ENCODE assay signal across 23 cellular contexts in the genomic region with DNA sequence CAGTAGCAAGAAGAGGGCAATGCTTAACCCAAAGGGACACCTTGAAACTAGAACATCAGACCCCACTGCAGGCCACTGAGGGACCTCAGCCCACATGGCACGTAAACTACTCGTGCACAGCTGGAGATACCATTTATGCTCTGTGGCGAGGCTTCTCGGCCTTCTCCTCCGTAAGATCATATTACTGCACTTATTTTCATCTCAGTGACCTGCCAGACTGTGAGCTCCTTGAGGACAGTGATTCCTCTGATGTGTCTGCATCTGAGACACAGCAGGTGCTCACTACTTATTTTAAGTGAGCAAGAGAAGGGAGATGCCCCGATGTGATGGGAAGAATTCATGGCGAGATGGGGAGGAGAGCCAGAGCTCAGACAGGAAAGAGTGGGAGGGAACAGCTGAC.
"Had no signal": no experiment of that assay in that cellular context is flagged by ENCODE, and none has a peak within 500 bp of the region (broad histone marks: within the 10 kb centered on the region; RNA-seq: fewer than 3 reads in every experiment).

No MANE protein-coding gene starts in this region.

- H3K9me3 Mint-ChIP-seq: effector memory CD8-positive, alpha-beta T cell; memory B cell; natural killer cell; neural crest cell; stimulated activated memory B cell treated with anti-CD40 and anti-IgM and Interleukin-4, amounts not matched to agents 10 μg/mL and 1 μg/mL and 100 μg/mL, for 72 hours; stimulated activated naive CD8-positive, alpha-beta T cell treated with anti-CD3 and anti-CD28 coated beads, Interleukin-15, Interleukin-2, amounts not matched to agents 100 ng/mL and 50 ng/mL, for 24 hours had no signal

- H3K79me2 ChIP-seq: parathyroid adenoma had no signal

- H3K27ac Mint-ChIP-seq: memory B cell; natural killer cell; stimulated activated memory B cell treated with anti-CD40 and anti-IgM and Interleukin-4, amounts not matched to agents 10 μg/mL and 1 μg/mL and 100 μg/mL, for 72 hours; stimulated activated naive CD8-positive, alpha-beta T cell treated with anti-CD3 and anti-CD28 coated beads, Interleukin-15, Interleukin-2, amounts not matched to agents 100 ng/mL and 50 ng/mL, for 24 hours had no signal

- H3K36me3 Mint-ChIP-seq: memory B cell; natural killer cell; stimulated activated memory B cell treated with anti-CD40 and anti-IgM and Interleukin-4, amounts not matched to agents 10 μg/mL and 1 μg/mL and 100 μg/mL, for 72 hours had no signal

- H3K9ac ChIP-seq: parathyroid adenoma had no signal

- H3K27ac ChIP-seq: esophagus squamous epithelium, parathyroid adenoma, sigmoid colon, skin epidermis, spleen, thoracic aorta, tibial nerve, upper lobe of left lung had no signal

- ATAC-seq: effector memory CD8-positive, alpha-beta T cell; left lobe of liver; natural killer cell; right cardiac atrium; stimulated activated memory B cell treated with anti-CD40 and anti-IgM and Interleukin-4, amounts not matched to agents 10 μg/mL and 1 μg/mL and 100 μg/mL, for 72 hours had no signal

- H3K4me3 Mint-ChIP-seq: effector memory CD8-positive, alpha-beta T cell; memory B cell; natural killer cell; neural crest cell; stimulated activated memory B cell treated with anti-CD40 and anti-IgM and Interleukin-4, amounts not matched to agents 10 μg/mL and 1 μg/mL and 100 μg/mL, for 72 hours; stimulated activated naive CD8-positive, alpha-beta T cell treated with anti-CD3 and anti-CD28 coated beads, Interleukin-15, Interleukin-2, amounts not matched to agents 100 ng/mL and 50 ng/mL, for 24 hours had no signal

- H3K4me3 ChIP-seq: esophagus squamous epithelium, lung, prostate gland, sigmoid colon, skin epidermis, spleen, thoracic aorta, tibial nerve, upper lobe of left lung had no signal

- H3K4me1 ChIP-seq: parathyroid adenoma had no signal

- H3K27me3 ChIP-seq: sigmoid colon, tibial nerve, upper lobe of left lung had no signal

- H2AFZ ChIP-seq: parathyroid adenoma had no signal

- DNase-seq: cerebellar nuclear complex; cortex of kidney; effector memory CD8-positive, alpha-beta T cell; erythroblast; esophagus squamous epithelium; foreskin melanocyte; natural killer cell; right cardiac atrium; sigmoid colon; spleen; stimulated activated CD4-positive, alpha-beta T cell treated with anti-CD3 and anti-CD28 coated beads, Interleukin-4, amount 100 ng/mL, for 4 hours had no signal

- H3K36me3 ChIP-seq: esophagus squamous epithelium, prostate gland, sigmoid colon, spleen, thoracic aorta, tibial nerve, upper lobe of left lung had no signal

- H3K9me3 ChIP-seq: esophagus squamous epithelium, prostate gland, sigmoid colon, spleen, thoracic aorta, tibial nerve, upper lobe of left lung had no signal
